Comparison of ENCODE assay signal across 1 cellular context in genomic region chr5:143102414-143102813, GRCh38.
TF ChIP-seq lines count a peak whose summit lies in the region.

No MANE protein-coding gene starts in this region.

TF ChIP-seq in IMR-90, 13 proteins besides CTCF, POLR2A, EP300 and RAD21 (continued from another document):
- TF ChIP-seq ELK1 (IDR thresholded peaks at IDR 0.05; ENCODE audit: borderline replicate concordance, low read depth, low read length) = no peak
- TF ChIP-seq CEBPB (IDR thresholded peaks at IDR 0.05; ENCODE audit: low read depth, low read length) = no peak
- no peak for TF ChIP-seq MAZ (IDR thresholded peaks at IDR 0.05; ENCODE audit: borderline replicate concordance, low read depth, low read length)
- no peak for TF ChIP-seq BHLHE40 (IDR thresholded peaks at IDR 0.05; ENCODE audit: low read depth, low read length)
- TF ChIP-seq NFE2L2 (IDR thresholded peaks at IDR 0.05; ENCODE audit: low read depth, low read length) = no peak
